Comparison of ENCODE assay signal across 1 cellular context in the genomic region with DNA sequence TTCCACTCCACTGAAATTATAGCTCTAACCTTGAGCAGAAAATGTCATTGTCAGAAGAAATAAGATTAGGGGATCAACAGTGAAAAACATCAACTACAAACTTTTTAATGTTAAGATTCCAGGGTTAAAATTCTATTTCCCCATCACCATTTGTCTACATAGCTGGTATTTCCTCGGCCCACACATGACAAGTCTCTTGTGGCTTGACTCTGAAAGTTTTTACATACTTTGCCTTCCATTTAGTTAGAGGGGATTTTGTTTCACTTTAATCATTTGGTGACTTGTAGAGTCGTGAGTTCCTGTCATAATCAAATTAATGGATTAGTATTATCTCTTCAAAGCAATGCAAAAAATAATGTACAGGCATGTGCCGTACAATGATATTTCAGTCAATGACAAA.
TF ChIP-seq lines count a peak whose summit lies in the region.

No MANE protein-coding gene starts in this region.

TF ChIP-seq in H1, 55 proteins besides CTCF, POLR2A, EP300 and RAD21:
- TF ChIP-seq FOSL1 (IDR thresholded peaks at IDR 0.05; ENCODE audit: insufficient read depth, low read depth, low read length) (no peak), SIRT6 (IDR thresholded peaks at IDR 0.05; ENCODE audit: low read length) (no peak), JUND (IDR thresholded peaks at IDR 0.05; ENCODE audit: low read length) (no peak), NANOG (IDR thresholded peaks at IDR 0.05; ENCODE audit: insufficient read depth, low read depth, low read length, poor library complexity, severe bottlenecking) (no peak)
TF ChIP-seq in H1: peak in this region for 0.
